Comparison of ENCODE assay signal across 8 cellular contexts in genomic region chr14:53295985-53296582, GRCh38.
DNase-seq lines count a peak whose midpoint lies in the region; ATAC-seq and TF ChIP-seq lines count a peak whose summit lies in the region.

No MANE protein-coding gene starts in this region.

- ATAC-seq in HG02623 (IDR thresholded peaks at IDR 0.05; ENCODE audit: unreplicated experiment) = no peak

- DNase-seq in GM12865 (ENCODE audit: low read depth) = peak; percentile 63
- peak; percentile 11 for DNase-seq in NCI-H345 treated with DMSO at 0.1 percent for 48 hours (lab: John Stamatoyannopoulos, UW; ENCODE audit: unreplicated experiment)
- DNase-seq in choroid plexus epithelial cell (ENCODE audit: low read depth) = peak; percentile 66
- peak; percentile 76 for DNase-seq in midbrain (lab: John Stamatoyannopoulos, UW)
- DNase-seq in activated CD8-positive, alpha-beta memory T cell treated with anti-CD3 and anti-CD28 coated beads for 24 hours = no peak
- no peak for DNase-seq in NCI-H774 (lab: John Stamatoyannopoulos, UW)

- H3K4me3 ChIP-seq in GM12865 (ENCODE audit: low read depth, low read length) (no peak overlapping the region), choroid plexus epithelial cell (ENCODE audit: low read depth, low read length) (no peak overlapping the region)

- H3K27ac ChIP-seq in C4-2B = no peak overlapping the region

- TF ChIP-seq CTCF in C4-2B (conservative IDR thresholded peaks at IDR 0.05) (peak; percentile 84), GM12865 (IDR thresholded peaks at IDR 0.05; ENCODE audit: insufficient read depth, low read depth, low read length, missing control alignments) (peak; percentile 47), choroid plexus epithelial cell (conservative IDR thresholded peaks at IDR 0.05; ENCODE audit: low read depth, low read length) (peak; percentile 58)

Comparison
In these comparisons a context has a peak if more than half of its experiments do, and no peak if none do; other contexts are left out.
1. DNase-seq: peak in GM12865 (single experiment), NCI-H345 treated with DMSO at 0.1 percent for 48 hours (single experiment), choroid plexus epithelial cell (single experiment) and midbrain (single experiment); none in activated CD8-positive, alpha-beta memory T cell treated with anti-CD3 and anti-CD28 coated beads for 24 hours (single experiment) and NCI-H774 (single experiment).
2. Peak in every context shown above with its lines, with median percentiles within 50 percentile points of each other: CTCF ChIP-seq.